9 cellular contexts compared by ENCODE assay signal in genomic region chr20:19815553-19815991, GRCh38. TPM values are rescaled to one million over a fixed set of nuclear protein-coding genes. Genes with fewer than 3 reads are reported as not detected.
DNase-seq lines count a peak whose midpoint lies in the region; ATAC-seq and TF ChIP-seq lines count a peak whose summit lies in the region.
"Had no signal": no experiment of that assay in that cellular context is flagged by ENCODE, and none has a peak within 500 bp of the region (broad histone marks: within the 10 kb centered on the region; RNA-seq: fewer than 3 reads in every experiment).

No MANE protein-coding gene starts in this region.

- peaks cover 21% of the 10 kb centered on the region for H3K36me3 Mint-ChIP-seq in mesothelial cell of epicardium

- H3K4me3 ChIP-seq in BLaER1: no peak overlapping the region

- peaks cover 6% of the 10 kb centered on the region for H3K9me3 Mint-ChIP-seq in mesothelial cell of epicardium

- no peak for TF ChIP-seq CTCF in mesothelial cell of epicardium (IDR thresholded peaks at IDR 0.05; ENCODE audit: unreplicated experiment)

- peak overlapping the region; percentile 79 for H3K27ac Mint-ChIP-seq in mesothelial cell of epicardium

- peaks cover 4% of the 10 kb centered on the region for H3K9me3 ChIP-seq in BLaER1

- H4K20me1 ChIP-seq in BLaER1: no peaks in the 10 kb centered on the region

- H3K36me3 ChIP-seq in BLaER1: no peaks in the 10 kb centered on the region

- H3K27me3 Mint-ChIP-seq in mesothelial cell of epicardium (ENCODE audit: low read depth): no peaks in the 10 kb centered on the region

- no peak overlapping the region; the same call in 1 of the 2 replicates for H3K27ac ChIP-seq in BLaER1

- peaks cover 10% of the 10 kb centered on the region for H3K4me1 Mint-ChIP-seq in mesothelial cell of epicardium

- peaks cover 74% of the 10 kb centered on the region for H3K4me1 ChIP-seq in BLaER1

- no peak overlapping the region for H3K9ac ChIP-seq in BLaER1

- peak overlapping the region; percentile 76 for H3K4me2 ChIP-seq in BLaER1

- H3K27me3 ChIP-seq in BLaER1: no peaks in the 10 kb centered on the region

- no peak overlapping the region for H3K4me3 Mint-ChIP-seq in mesothelial cell of epicardium

- DNase-seq in M059J (ENCODE audit: low read depth): peak; percentile 100
- peak; percentile 96 to 99 for DNase-seq in dermis microvascular lymphatic vessel endothelial cell (ENCODE audit: low read depth in 2 of 2)
- no peak for DNase-seq in mesothelial cell of epicardium (ENCODE audit: low spot score in 2 of 2, unreplicated experiment in 2 of 2)
- DNase-seq in retina: no peak
- no peak for DNase-seq in NK-92 (lab: John Stamatoyannopoulos, UW; ENCODE audit: unreplicated experiment)
- DNase-seq in NCI-H2081 (lab: John Stamatoyannopoulos, UW): no peak

- no peak for ATAC-seq in GM18907 (IDR thresholded peaks at IDR 0.05; ENCODE audit: unreplicated experiment)

RNA-seq across cellular contexts. Expression of gene RIN2, which starts 57.5 kb away (rescaled TPM):
- total RNA-seq in M059J (2014; rRNA removed; shearing (Covaris generic)): 56.6 and 59.6 TPM in 2 replicates
- 92.9 and 94.6 TPM in 2 replicates for total RNA-seq in dermis microvascular lymphatic vessel endothelial cell
- 57.9 to 63.1 TPM (median 59.4 TPM) in 3 replicates for total RNA-seq in mesothelial cell of epicardium
- total RNA-seq: activated CD8-positive, alpha-beta memory T cell treated with anti-CD3 and anti-CD28 coated beads for 36 hours had no signal

Comparison
In these comparisons a context has a peak if more than half of its experiments do, and no peak if none do; other contexts are left out.
1. DNase-seq: peak in M059J (single experiment) and dermis microvascular lymphatic vessel endothelial cell (2 of 2); none in mesothelial cell of epicardium (0 of 2), retina (single experiment), NK-92 (single experiment) and NCI-H2081 (0 of 2).